Comparison of ENCODE assay signal across 25 cellular contexts in genomic region chr9:7854763-7855162, GRCh38.
"Had no signal": no experiment of that assay in that cellular context is flagged by ENCODE, and none has a peak within 500 bp of the region (broad histone marks: within the 10 kb centered on the region; RNA-seq: fewer than 3 reads in every experiment).

No MANE protein-coding gene starts in this region.

- H3K27me3 ChIP-seq: colonic mucosa, dorsolateral prefrontal cortex, esophagus muscularis mucosa, esophagus squamous epithelium, foreskin keratinocyte, gastrocnemius medialis, gastroesophageal sphincter, heart left ventricle, heart right ventricle had no signal

- H3K27ac Mint-ChIP-seq: dendritic cell treated with granulocyte-macrophage colony-stimulating factor and Interleukin-4, amounts not matched to agents 40 ng/mL and 50 ng/mL, for 4 days; effector memory CD8-positive, alpha-beta T cell; endodermal cell had no signal

- H3K4me1 ChIP-seq: colonic mucosa, esophagus muscularis mucosa, esophagus squamous epithelium, foreskin keratinocyte, gastrocnemius medialis, gastroesophageal sphincter, heart left ventricle, heart right ventricle had no signal

- H3K4me1 Mint-ChIP-seq: endodermal cell had no signal

- ATAC-seq: effector memory CD8-positive, alpha-beta T cell; esophagus mucosa; foreskin keratinocyte; gastrocnemius medialis; gastroesophageal sphincter; heart left ventricle; heart right ventricle had no signal

- H3K9me3 Mint-ChIP-seq: dendritic cell treated with granulocyte-macrophage colony-stimulating factor and Interleukin-4, amounts not matched to agents 40 ng/mL and 50 ng/mL, for 4 days; endodermal cell had no signal

- DNase-seq: colonic mucosa; cortex of kidney; dermis blood vessel endothelial cell; dorsolateral prefrontal cortex; effector CD4-positive, alpha-beta T cell; effector CD8-positive, alpha-beta T cell; effector memory CD4-positive, alpha-beta T cell; effector memory CD8-positive, alpha-beta T cell; endodermal cell; erythroblast; esophagus squamous epithelium; foreskin fibroblast; foreskin keratinocyte; foreskin melanocyte; gastrocnemius medialis; glutamatergic neuron; head of caudate nucleus; heart left ventricle; heart right ventricle had no signal

- H3K4me3 Mint-ChIP-seq: dendritic cell treated with granulocyte-macrophage colony-stimulating factor and Interleukin-4, amounts not matched to agents 40 ng/mL and 50 ng/mL, for 4 days; effector memory CD8-positive, alpha-beta T cell; endodermal cell had no signal

- H3K9me3 ChIP-seq: colonic mucosa, esophagus muscularis mucosa, esophagus squamous epithelium, gastrocnemius medialis, gastroesophageal sphincter, heart left ventricle, heart right ventricle had no signal

- H3K27me3 Mint-ChIP-seq: dendritic cell treated with granulocyte-macrophage colony-stimulating factor and Interleukin-4, amounts not matched to agents 40 ng/mL and 50 ng/mL, for 4 days; effector memory CD8-positive, alpha-beta T cell had no signal

- H3K27ac ChIP-seq: colonic mucosa, coronary artery, dorsolateral prefrontal cortex, epithelial cell of prostate, esophagus muscularis mucosa, esophagus squamous epithelium, foreskin keratinocyte, gastrocnemius medialis, gastroesophageal sphincter, heart left ventricle, heart right ventricle had no signal

- H3K4me3 ChIP-seq: colonic mucosa, coronary artery, dorsolateral prefrontal cortex, esophagus muscularis mucosa, esophagus squamous epithelium, gastrocnemius medialis, gastroesophageal sphincter, heart left ventricle, heart right ventricle had no signal

- H3K36me3 ChIP-seq: colonic mucosa, esophagus muscularis mucosa, esophagus squamous epithelium, gastrocnemius medialis, gastroesophageal sphincter, heart left ventricle, heart right ventricle had no signal
